In genomic region chr13:112885782-112886268, GRCh38 we compare ENCODE assay signal across 8 cellular contexts.
DNase-seq lines count a peak whose midpoint lies in the region; ATAC-seq and TF ChIP-seq lines count a peak whose summit lies in the region.

No MANE protein-coding gene starts in this region.

- peak; percentile 84 for ATAC-seq in omental fat pad (ENCODE audit: low FRiP score)
- no peak for ATAC-seq in effector memory CD8-positive, alpha-beta T cell (replicated peaks)
- ATAC-seq in GM18505 (IDR thresholded peaks at IDR 0.05; ENCODE audit: unreplicated experiment): no peak

- POLR2A ChIA-PET in HEK293 (lab: Yijun Ruan, JAX): no interaction called here

- TF ChIP-seq POLR2A in GM18505 (IDR thresholded peaks at IDR 0.05; ENCODE audit: borderline replicate concordance, extremely low read depth, insufficient read depth, insufficient read length): no peak

- no peaks in the 10 kb centered on the region for H3K9me3 Mint-ChIP-seq in effector memory CD8-positive, alpha-beta T cell

- DNase-seq in RPMI7951 (ENCODE audit: low read depth): peak; percentile 81
- peak; percentile 72 for DNase-seq in fibroblast of peridontal ligament (ENCODE audit: extremely low read depth)
- peak; percentile 44 for DNase-seq in omental fat pad (ENCODE audit: low spot score)
- DNase-seq in effector memory CD8-positive, alpha-beta T cell: no peak
- no peak for DNase-seq in activated T-cell treated with anti-CD3 and anti-CD28 coated beads, Interleukin-2, amount 50 U/mL, for 1 hour
- no peak for DNase-seq in NCI-H2171 (lab: John Stamatoyannopoulos, UW)

- no peak overlapping the region for H3K27ac ChIP-seq in HEK293 (ENCODE audit: extremely low read depth, low read depth, low read length)

- H3K36me3 Mint-ChIP-seq in effector memory CD8-positive, alpha-beta T cell (ENCODE audit: insufficient read depth): peaks cover 16% of the 10 kb centered on the region

- no peak overlapping the region for H3K27ac Mint-ChIP-seq in effector memory CD8-positive, alpha-beta T cell

- no peaks in the 10 kb centered on the region for H3K4me1 ChIP-seq in HEK293 (ENCODE audit: control insufficient read depth, insufficient read depth, low read length)

- peaks cover 0 to 9% of the 10 kb centered on the region in 2 experiments; a peak in 1 of 3 replicates for H3K36me3 ChIP-seq in HEK293 (ENCODE audit: control insufficient read depth in 2 of 2, insufficient read depth in 1 of 2, low read length in 2 of 2)

- H3K4me1 Mint-ChIP-seq in effector memory CD8-positive, alpha-beta T cell (ENCODE audit: low read depth in 2 of 2): no peaks in the 10 kb centered on the region

- no peaks in the 10 kb centered on the region for H3K27me3 Mint-ChIP-seq in effector memory CD8-positive, alpha-beta T cell

- TF ChIP-seq CTCF in HEK293 (tag by site-specific recombination; IDR thresholded peaks at IDR 0.05) (no peak), omental fat pad (IDR thresholded peaks at IDR 0.05) (no peak)

- CTCF ChIA-PET in HEK293 (lab: Yijun Ruan, JAX): interaction anchor here (0.7 to 2.2 kb wide), 4 partner anchors 11 to 264 kb away, joined by 3 to 6 read pairs (median 4); no protein-coding TSS in a partner anchor

- no peak overlapping the region for H3K4me3 Mint-ChIP-seq in effector memory CD8-positive, alpha-beta T cell

- H3K4me3 ChIP-seq in HEK293 (ENCODE audit: low read depth, low read length): no peak overlapping the region

- H3K9me3 ChIP-seq in HEK293 (ENCODE audit: control insufficient read depth, insufficient read depth, low read depth, low read length): no peaks in the 10 kb centered on the region

TF ChIP-seq in HEK293, 187 proteins besides CTCF, POLR2A, EP300 and RAD21 (continues in another document):
- TF ChIP-seq FEZF1 (tag by site-specific recombination; IDR thresholded peaks at IDR 0.05) (peak; percentile 32; the same call in 1 of the 2 replicates), OVOL3 (tag by site-specific recombination; IDR thresholded peaks at IDR 0.05) (no peak), ZNF350 (tag by site-specific recombination; IDR thresholded peaks at IDR 0.05) (no peak), SP2 (tag by site-specific recombination; IDR thresholded peaks at IDR 0.05) (peak; percentile 81), ZIC2 (tag by site-specific recombination; IDR thresholded peaks at IDR 0.05) (peak; percentile 52; the same call in 1 of the 2 replicates), ZNF580 (tag by site-specific recombination; IDR thresholded peaks at IDR 0.05) (no peak), WT1 (tag by site-specific recombination; IDR thresholded peaks at IDR 0.05) (0 out of 2 replicates have a peak, but pooled peaks have one; percentile 30), ZNF791 (tag by site-specific recombination; IDR thresholded peaks at IDR 0.05) (no peak), PRDM4 (tag by site-specific recombination; IDR thresholded peaks at IDR 0.05) (no peak), KLF17 (tag by site-specific recombination; IDR thresholded peaks at IDR 0.05) (0 out of 2 replicates have a peak, but pooled peaks have one; percentile 31), ZNF335 (tag by site-specific recombination; conservative IDR thresholded peaks at IDR 0.05) (peak; percentile 41; the same call in 1 of the 2 replicates), SP3 (tag by site-specific recombination; IDR thresholded peaks at IDR 0.05) (peak; percentile 72), ZSCAN4 (tag by site-specific recombination; IDR thresholded peaks at IDR 0.05) (no peak), ZBTB17 (tag by site-specific recombination; IDR thresholded peaks at IDR 0.05) (peak; percentile 39; the same call in 1 of the 2 replicates), ZNF404 (tag by site-specific recombination; IDR thresholded peaks at IDR 0.05) (no peak), KLF1 (tag by site-specific recombination; IDR thresholded peaks at IDR 0.05) (peak; percentile 93), ZBTB48 (tag by site-specific recombination; IDR thresholded peaks at IDR 0.05) (no peak), ZNF585B (tag by site-specific recombination; IDR thresholded peaks at IDR 0.05) (no peak), ZBTB26 (tag by site-specific recombination; optimal IDR thresholded peaks at IDR 0.05) (peak; percentile 60), ZNF623 (tag by site-specific recombination; IDR thresholded peaks at IDR 0.05) (no peak), GLIS2 (tag by site-specific recombination; IDR thresholded peaks at IDR 0.05) (peak; percentile 58), EGR2 (tag by site-specific recombination; IDR thresholded peaks at IDR 0.05; ENCODE audit: low read depth) (peak; percentile 24; the same call in 1 of the 2 replicates), ZNF341 (tag by site-specific recombination; IDR thresholded peaks at IDR 0.05; ENCODE audit: low read depth) (peak; percentile 30), ZNF600 (tag by site-specific recombination; IDR thresholded peaks at IDR 0.05) (peak; percentile 85), ZNF514 (tag by site-specific recombination; IDR thresholded peaks at IDR 0.05) (no peak), ZNF777 (tag by site-specific recombination; IDR thresholded peaks at IDR 0.05; ENCODE audit: borderline replicate concordance) (no peak), ZNF529 (tag by site-specific recombination; IDR thresholded peaks at IDR 0.05; ENCODE audit: insufficient replicate concordance) (no peak), KLF8 (tag by site-specific recombination; IDR thresholded peaks at IDR 0.05) (peak; percentile 16; the same call in 1 of the 2 replicates), ZNF202 (tag by site-specific recombination; IDR thresholded peaks at IDR 0.05; ENCODE audit: borderline replicate concordance) (no peak), ZNF449 (tag by site-specific recombination; IDR thresholded peaks at IDR 0.05) (peak; percentile 67; the same call in 1 of the 2 replicates)

Comparison
In these comparisons a context has a peak if more than half of its experiments do, and no peak if none do; other contexts are left out.
1. DNase-seq: peak in RPMI7951 (single experiment), fibroblast of peridontal ligament (single experiment) and omental fat pad (single experiment); none in effector memory CD8-positive, alpha-beta T cell (0 of 3), activated T-cell treated with anti-CD3 and anti-CD28 coated beads, Interleukin-2, amount 50 U/mL, for 1 hour (single experiment) and NCI-H2171 (single experiment).